In genomic region chr4:144754562-144755410, GRCh38 we compare ENCODE assay signal across 9 cellular contexts.
DNase-seq lines count a peak whose midpoint lies in the region; ATAC-seq, FAIRE-seq and TF ChIP-seq lines count a peak whose summit lies in the region.
"Had no signal": no experiment of that assay in that cellular context is flagged by ENCODE, and none has a peak within 500 bp of the region (broad histone marks: within the 10 kb centered on the region; RNA-seq: fewer than 3 reads in every experiment).

No MANE protein-coding gene starts in this region.

- no peaks in the 10 kb centered on the region for H3K4me1 ChIP-seq in Karpas-422 (ENCODE audit: low read length)

- no peak overlapping the region for H3K27ac ChIP-seq in Karpas-422 (ENCODE audit: low read length)

- peak; percentile 64 for FAIRE-seq in bronchial epithelial cell (lab: Jason Lieb, UNC)

- no peak overlapping the region for H3K9ac ChIP-seq in Karpas-422 (ENCODE audit: low read length)

- H3K27me3 ChIP-seq in Karpas-422 (ENCODE audit: low read length) (no peaks in the 10 kb centered on the region), bronchial epithelial cell (ENCODE audit: control insufficient read depth, insufficient read depth, low read length) (no peaks in the 10 kb centered on the region)

- H3K4me2 ChIP-seq in Karpas-422 (ENCODE audit: low read depth, low read length, poor library complexity, severe bottlenecking): no peak overlapping the region

- no peaks in the 10 kb centered on the region for H3K79me2 ChIP-seq in Karpas-422 (ENCODE audit: low read length)

- no peaks in the 10 kb centered on the region for H3K9me3 Mint-ChIP-seq in stimulated activated naive B cell treated with anti-CD40 and anti-IgM and Interleukin-4, amounts not matched to agents 10 μg/mL and 1 μg/mL and 100 μg/mL, for 72 hours
- H3K9me3 Mint-ChIP-seq: T-helper 1 cell treated with Interleukin-12 subunit alpha and Interleukin-12 subunit beta and Interleukin-4 antibody, amounts not matched to agents 30 μg/mL and 1 μg/mL, for 36 hours had no signal

- ATAC-seq in GM18502 (IDR thresholded peaks at IDR 0.05; ENCODE audit: poor library complexity, unreplicated experiment): no peak
- no peak for ATAC-seq in HG03432 (IDR thresholded peaks at IDR 0.05; ENCODE audit: unreplicated experiment)
- ATAC-seq in GM18858 (IDR thresholded peaks at IDR 0.05; ENCODE audit: unreplicated experiment): no peak
- no peak for ATAC-seq in stimulated activated naive B cell treated with anti-CD40 and anti-IgM and Interleukin-4, amounts not matched to agents 10 μg/mL and 1 μg/mL and 100 μg/mL, for 72 hours (replicated peaks)

- H3K36me3 ChIP-seq in Karpas-422 (ENCODE audit: insufficient read depth, low read length): no peaks in the 10 kb centered on the region
- H3K36me3 ChIP-seq in bronchial epithelial cell (ENCODE audit: control insufficient read depth, insufficient read depth, low read length): no peaks in the 10 kb centered on the region

- no peak overlapping the region for H3K27ac Mint-ChIP-seq in stimulated activated naive B cell treated with anti-CD40 and anti-IgM and Interleukin-4, amounts not matched to agents 10 μg/mL and 1 μg/mL and 100 μg/mL, for 72 hours
- H3K27ac Mint-ChIP-seq: T-helper 1 cell treated with Interleukin-12 subunit alpha and Interleukin-12 subunit beta and Interleukin-4 antibody, amounts not matched to agents 30 μg/mL and 1 μg/mL, for 36 hours had no signal

- H3K4me3 ChIP-seq in Karpas-422 (ENCODE audit: low read length) (no peak overlapping the region), bronchial epithelial cell (ENCODE audit: low read depth, low read length) (no peak overlapping the region)

- H3K4me1 Mint-ChIP-seq in stimulated activated naive B cell treated with anti-CD40 and anti-IgM and Interleukin-4, amounts not matched to agents 10 μg/mL and 1 μg/mL and 100 μg/mL, for 72 hours: no peaks in the 10 kb centered on the region

- no peaks in the 10 kb centered on the region for H3K9me3 ChIP-seq in Karpas-422 (ENCODE audit: low read length)

- DNase-seq in EH (ENCODE audit: low read depth) (peak; percentile 55), Karpas-422 (peak; percentile 61), bronchial epithelial cell (ENCODE audit: low read depth) (peak; percentile 47), lung microvascular endothelial cell (ENCODE audit: low read depth in 2 of 2) (peak; percentile 53 to 60)
- DNase-seq in stimulated activated naive B cell treated with anti-CD40 and anti-IgM and Interleukin-4, amounts not matched to agents 10 μg/mL and 1 μg/mL and 100 μg/mL, for 72 hours: no peak

- H3K4me3 Mint-ChIP-seq in stimulated activated naive B cell treated with anti-CD40 and anti-IgM and Interleukin-4, amounts not matched to agents 10 μg/mL and 1 μg/mL and 100 μg/mL, for 72 hours: no peak overlapping the region
- H3K4me3 Mint-ChIP-seq: T-helper 1 cell treated with Interleukin-12 subunit alpha and Interleukin-12 subunit beta and Interleukin-4 antibody, amounts not matched to agents 30 μg/mL and 1 μg/mL, for 36 hours had no signal

- H3K9me2 ChIP-seq in Karpas-422 (replicated peaks; ENCODE audit: insufficient read depth, low read length): no peaks in the 10 kb centered on the region

- no peak overlapping the region for H2AFZ ChIP-seq in Karpas-422 (ENCODE audit: low read length)

- peak; percentile 70 for TF ChIP-seq CTCF in bronchial epithelial cell (IDR thresholded peaks at IDR 0.05; ENCODE audit: insufficient read depth, low read length, severe bottlenecking)

- H3K27me3 Mint-ChIP-seq in stimulated activated naive B cell treated with anti-CD40 and anti-IgM and Interleukin-4, amounts not matched to agents 10 μg/mL and 1 μg/mL and 100 μg/mL, for 72 hours: peaks cover 0 to 6% of the 10 kb centered on the region in 2 donors

- no peaks in the 10 kb centered on the region for H4K20me1 ChIP-seq in Karpas-422 (ENCODE audit: insufficient read depth, low read depth, low read length)

- H3K36me3 Mint-ChIP-seq in stimulated activated naive B cell treated with anti-CD40 and anti-IgM and Interleukin-4, amounts not matched to agents 10 μg/mL and 1 μg/mL and 100 μg/mL, for 72 hours: no peaks in the 10 kb centered on the region
